Comparison of ENCODE assay signal across 20 cellular contexts in genomic region chr22:43901976-43902643, GRCh38. TPM values are rescaled to one million over a fixed set of nuclear protein-coding genes. Genes with fewer than 3 reads are reported as not detected.
A peak's percentile ranks its signal among the peaks of the same experiment; 100 is the strongest.
DNase-seq lines count a peak whose midpoint lies in the region; ATAC-seq, FAIRE-seq and TF ChIP-seq lines count a peak whose summit lies in the region.
"Had no signal": no experiment of that assay in that cellular context is flagged by ENCODE, and none has a peak within 500 bp of the region (broad histone marks: within the 10 kb centered on the region; RNA-seq: fewer than 3 reads in every experiment).

No MANE protein-coding gene starts in this region.

- H3K36me3 ChIP-seq in astrocyte (ENCODE audit: insufficient read depth, low read length) (no peaks in the 10 kb centered on the region), upper lobe of right lung (no peaks in the 10 kb centered on the region)
- H3K36me3 ChIP-seq in CD8-positive, alpha-beta memory T cell (ENCODE audit: insufficient read depth, low read length), result no peaks in the 10 kb centered on the region
- H3K36me3 ChIP-seq: BLaER1, uterus had no signal

- H2AFZ ChIP-seq in astrocyte (ENCODE audit: low read depth, low read length), result no peak overlapping the region

- H3K4me3 ChIP-seq in AG04449 (ENCODE audit: low read depth, low read length), result no peak overlapping the region
- H3K4me3 ChIP-seq in astrocyte (ENCODE audit: insufficient read depth, low read depth, low read length), result no peak overlapping the region
- no peak overlapping the region for H3K4me3 ChIP-seq in upper lobe of right lung
- H3K4me3 ChIP-seq in CD8-positive, alpha-beta memory T cell (ENCODE audit: low read length), result no peak overlapping the region
- H3K4me3 ChIP-seq: BLaER1, uterus had no signal

- POLR2A ChIA-PET in AG04449 (lab: Yijun Ruan, JAX), result no interaction called here
- POLR2A ChIA-PET in CD8-positive, alpha-beta memory T cell (lab: Charles Lee), result no interaction called here

- H3K4me2 ChIP-seq in astrocyte (ENCODE audit: low read length), result peak overlapping the region; percentile 74
- H3K4me2 ChIP-seq: BLaER1 had no signal

- no peaks in the 10 kb centered on the region for H3K9me3 Mint-ChIP-seq in HFFc6
- H3K9me3 Mint-ChIP-seq in astrocyte (ENCODE audit: unreplicated experiment), result no peaks in the 10 kb centered on the region
- no peaks in the 10 kb centered on the region for H3K9me3 Mint-ChIP-seq in CD8-positive, alpha-beta memory T cell
- H3K9me3 Mint-ChIP-seq in stimulated activated naive B cell treated with anti-CD40 and anti-IgM and Interleukin-4, amounts not matched to agents 10 μg/mL and 1 μg/mL and 100 μg/mL, for 72 hours, result no peaks in the 10 kb centered on the region
- H3K9me3 Mint-ChIP-seq: activated T-helper 2 cell treated with anti-CD3 and anti-CD28 coated beads, Interferon-gamma antibody, Interleukin-2, Interleukin-4, amounts not matched to agents 10 μg/mL and 5 μg/mL and 100 μg/mL, durations not matched to agents 14 hours and 24 hours and 36 hours; T-helper 2 cell treated with Interferon-gamma antibody and Interleukin-4, amounts not matched to agents 5 μg/mL and 100 μg/mL, for 36 hours had no signal

- H3K9me3 ChIP-seq in astrocyte (ENCODE audit: insufficient read depth, low read depth, low read length), result no peaks in the 10 kb centered on the region
- no peaks in the 10 kb centered on the region for H3K9me3 ChIP-seq in upper lobe of right lung
- no peaks in the 10 kb centered on the region for H3K9me3 ChIP-seq in CD8-positive, alpha-beta memory T cell (ENCODE audit: low read length)
- H3K9me3 ChIP-seq: BLaER1, uterus had no signal

- H3K27me3 ChIP-seq in astrocyte (ENCODE audit: insufficient read depth, low read length) (no peaks in the 10 kb centered on the region), upper lobe of right lung (peaks cover 4% of the 10 kb centered on the region)
- no peaks in the 10 kb centered on the region for H3K27me3 ChIP-seq in CD8-positive, alpha-beta memory T cell (ENCODE audit: insufficient read depth, low read length, poor library complexity, severe bottlenecking)
- H3K27me3 ChIP-seq: BLaER1, uterus had no signal

- H3K4me3 Mint-ChIP-seq in HFFc6 (peak overlapping the region; percentile 83), astrocyte (ENCODE audit: unreplicated experiment) (no peak overlapping the region)
- no peak overlapping the region for H3K4me3 Mint-ChIP-seq in CD8-positive, alpha-beta memory T cell
- H3K4me3 Mint-ChIP-seq in stimulated activated naive B cell treated with anti-CD40 and anti-IgM and Interleukin-4, amounts not matched to agents 10 μg/mL and 1 μg/mL and 100 μg/mL, for 72 hours, result no peak overlapping the region
- H3K4me3 Mint-ChIP-seq: T-helper 2 cell treated with Interferon-gamma antibody and Interleukin-4, amounts not matched to agents 5 μg/mL and 100 μg/mL, for 36 hours had no signal

- peaks cover 30% of the 10 kb centered on the region for H3K4me1 ChIP-seq in astrocyte (ENCODE audit: insufficient read depth, low read length)
- H3K4me1 ChIP-seq in upper lobe of right lung, result no peaks in the 10 kb centered on the region
- H3K4me1 ChIP-seq in CD8-positive, alpha-beta memory T cell (ENCODE audit: insufficient read depth, low read length), result no peaks in the 10 kb centered on the region
- H3K4me1 ChIP-seq: BLaER1, uterus had no signal

- H3K36me3 Mint-ChIP-seq in HFFc6 (ENCODE audit: low read depth) (no peaks in the 10 kb centered on the region), astrocyte (ENCODE audit: low read depth, unreplicated experiment) (no peaks in the 10 kb centered on the region)
- no peaks in the 10 kb centered on the region for H3K36me3 Mint-ChIP-seq in CD8-positive, alpha-beta memory T cell
- H3K36me3 Mint-ChIP-seq in stimulated activated naive B cell treated with anti-CD40 and anti-IgM and Interleukin-4, amounts not matched to agents 10 μg/mL and 1 μg/mL and 100 μg/mL, for 72 hours, result no peaks in the 10 kb centered on the region

- ATAC-seq in HG03442 (IDR thresholded peaks at IDR 0.05; ENCODE audit: unreplicated experiment) (no peak), upper lobe of right lung (no peak)
- no peak for ATAC-seq in stimulated activated naive B cell treated with anti-CD40 and anti-IgM and Interleukin-4, amounts not matched to agents 10 μg/mL and 1 μg/mL and 100 μg/mL, for 72 hours (replicated peaks)

- DNase-seq in AG04449 (ENCODE audit: low read depth, low spot score), result peak; percentile 54
- DNase-seq in HFFc6, result peak; percentile 94
- peak; percentile 96 for DNase-seq in astrocyte (ENCODE audit: low read depth)
- peak; percentile 75 for DNase-seq in hepatic stellate cell (ENCODE audit: low spot score)
- no peak for DNase-seq in upper lobe of right lung
- no peak for DNase-seq in CD8-positive, alpha-beta memory T cell
- DNase-seq in stimulated activated naive B cell treated with anti-CD40 and anti-IgM and Interleukin-4, amounts not matched to agents 10 μg/mL and 1 μg/mL and 100 μg/mL, for 72 hours, result no peak
- DNase-seq: caudate nucleus; NCI-H510A; stimulated activated CD4-positive, alpha-beta T cell treated with anti-CD3 and anti-CD28 coated beads, Interleukin-2, amount 100 ng/mL, for 24 hours; uterus had no signal

- H4K20me1 ChIP-seq in astrocyte (ENCODE audit: insufficient read depth, low read length), result no peaks in the 10 kb centered on the region
- H4K20me1 ChIP-seq: BLaER1 had no signal

- peak overlapping the region; percentile 36 for H3K9ac ChIP-seq in astrocyte (ENCODE audit: low read length)
- H3K9ac ChIP-seq: BLaER1 had no signal

- H3K4me1 Mint-ChIP-seq in HFFc6 (ENCODE audit: low read depth), result peaks cover 59% of the 10 kb centered on the region
- H3K4me1 Mint-ChIP-seq in astrocyte (ENCODE audit: low read depth, unreplicated experiment), result peaks cover 8% of the 10 kb centered on the region
- H3K4me1 Mint-ChIP-seq in CD8-positive, alpha-beta memory T cell, result no peaks in the 10 kb centered on the region
- no peaks in the 10 kb centered on the region for H3K4me1 Mint-ChIP-seq in stimulated activated naive B cell treated with anti-CD40 and anti-IgM and Interleukin-4, amounts not matched to agents 10 μg/mL and 1 μg/mL and 100 μg/mL, for 72 hours

- H3K27ac Mint-ChIP-seq in HFFc6, result peak overlapping the region; percentile 98
- H3K27ac Mint-ChIP-seq in astrocyte (ENCODE audit: unreplicated experiment), result no peak overlapping the region
- H3K27ac Mint-ChIP-seq in CD8-positive, alpha-beta memory T cell, result no peak overlapping the region
- H3K27ac Mint-ChIP-seq in stimulated activated naive B cell treated with anti-CD40 and anti-IgM and Interleukin-4, amounts not matched to agents 10 μg/mL and 1 μg/mL and 100 μg/mL, for 72 hours, result no peak overlapping the region
- H3K27ac Mint-ChIP-seq: activated T-helper 2 cell treated with anti-CD3 and anti-CD28 coated beads, Interferon-gamma antibody, Interleukin-2, Interleukin-4, amounts not matched to agents 10 μg/mL and 5 μg/mL and 100 μg/mL, durations not matched to agents 14 hours and 24 hours and 36 hours; progenitor cell of endocrine pancreas; T-helper 2 cell treated with Interferon-gamma antibody and Interleukin-4, amounts not matched to agents 5 μg/mL and 100 μg/mL, for 36 hours had no signal

- intact Hi-C loops in upper lobe of right lung (cut with DNase I), result no loop called here

- FAIRE-seq in astrocyte (lab: Jason Lieb, UNC), result no peak
- FAIRE-seq: GM18507, H1 had no signal

- no peaks in the 10 kb centered on the region for H3K79me2 ChIP-seq in astrocyte (ENCODE audit: insufficient read depth, low read length)

- no peaks in the 10 kb centered on the region for H3K27me3 Mint-ChIP-seq in HFFc6 (ENCODE audit: insufficient read depth)
- peaks cover 42% of the 10 kb centered on the region for H3K27me3 Mint-ChIP-seq in astrocyte (ENCODE audit: low read depth, unreplicated experiment)
- peaks cover 9 to 34% of the 10 kb centered on the region in 2 donors for H3K27me3 Mint-ChIP-seq in CD8-positive, alpha-beta memory T cell
- peaks cover 23 to 35% of the 10 kb centered on the region in 2 donors for H3K27me3 Mint-ChIP-seq in stimulated activated naive B cell treated with anti-CD40 and anti-IgM and Interleukin-4, amounts not matched to agents 10 μg/mL and 1 μg/mL and 100 μg/mL, for 72 hours

- H3K27ac ChIP-seq in astrocyte (ENCODE audit: low read depth, low read length), result peak overlapping the region; percentile 41
- H3K27ac ChIP-seq in upper lobe of right lung, result no peak overlapping the region
- H3K27ac ChIP-seq in CD8-positive, alpha-beta memory T cell (ENCODE audit: low read depth, low read length), result no peak overlapping the region
- H3K27ac ChIP-seq: BLaER1, uterus had no signal

- TF ChIP-seq CTCF in AG04449 (IDR thresholded peaks at IDR 0.05; ENCODE audit: insufficient read depth, low read length, missing control alignments) (no peak), HFFc6 (IDR thresholded peaks at IDR 0.05) (no peak), astrocyte (IDR thresholded peaks at IDR 0.05; ENCODE audit: insufficient read depth, low read depth, low read length) (no peak), upper lobe of right lung (IDR thresholded peaks at IDR 0.05) (no peak)

- CTCF ChIA-PET in AG04449 (lab: Yijun Ruan, JAX), result interaction anchor here (1.2 to 7.6 kb wide), 3 partner anchors 12 to 19 kb away, joined by 4 to 48 read pairs (median 7); no protein-coding TSS in a partner anchor
- CTCF ChIA-PET in CD8-positive, alpha-beta memory T cell (lab: Charles Lee), result no interaction called here

RNA-seq across cellular contexts. Expression of gene PNPLA5, which starts 10.3 kb away (rescaled TPM):
- not detected for total RNA-seq in HFFc6 (2021; fragmentation: NEBNext Ultra II Directional; extraction: Animal tissue kit (Norgen Biotek cat#: 25700))
- total RNA-seq in astrocyte, result not detected in 2 replicates
- not detected for total RNA-seq in upper lobe of right lung
- not detected for total RNA-seq in CD8-positive, alpha-beta memory T cell
- polyA plus RNA-seq in CD8-positive, alpha-beta memory T cell, result not detected
- total RNA-seq: activated T-helper 2 cell treated with anti-CD3 and anti-CD28 coated beads, Interferon-gamma antibody, Interleukin-2, Interleukin-4, amounts not matched to agents 10 μg/mL and 5 μg/mL and 100 μg/mL, durations not matched to agents 14 hours and 24 hours and 36 hours; epithelial cell of proximal tubule; mononuclear cell; progenitor cell of endocrine pancreas; uterus had no signal

RNA-seq across cellular contexts. Expression of gene PNPLA3, which starts 21.5 kb away (rescaled TPM):
- total RNA-seq in HFFc6 (2021; fragmentation: NEBNext Ultra II Directional; extraction: Animal tissue kit (Norgen Biotek cat#: 25700)), result 1 to 10 TPM; 3.0 to 6.5 (median 3.4) TPM
- total RNA-seq in astrocyte (8.3 and 10.8 TPM in 2 replicates), upper lobe of right lung (3.7 TPM)
- under 1 TPM in 1 of 2 experiments, not detected in 1; 0.16 TPM for total RNA-seq in CD8-positive, alpha-beta memory T cell
- not detected for polyA plus RNA-seq in CD8-positive, alpha-beta memory T cell
- total RNA-seq: mononuclear cell had no signal

RNA-seq across cellular contexts. Expression of gene SULT4A1, which starts 39.8 kb away (rescaled TPM):
- not detected for total RNA-seq in HFFc6 (2021; fragmentation: NEBNext Ultra II Directional; extraction: Animal tissue kit (Norgen Biotek cat#: 25700))
- 5.9 and 6.1 TPM in 2 replicates for total RNA-seq in astrocyte
- total RNA-seq in upper lobe of right lung, result not detected
- total RNA-seq in CD8-positive, alpha-beta memory T cell, result not detected
- not detected for polyA plus RNA-seq in CD8-positive, alpha-beta memory T cell
- total RNA-seq: activated T-helper 2 cell treated with anti-CD3 and anti-CD28 coated beads, Interferon-gamma antibody, Interleukin-2, Interleukin-4, amounts not matched to agents 10 μg/mL and 5 μg/mL and 100 μg/mL, durations not matched to agents 14 hours and 24 hours and 36 hours; mononuclear cell had no signal

RNA-seq across cellular contexts. Expression of gene SAMM50, which starts 53.1 kb away (rescaled TPM):
- 10 to 100 TPM; 51.6 to 57.2 (median 53.3) TPM for total RNA-seq in HFFc6 (2021; fragmentation: NEBNext Ultra II Directional; extraction: Animal tissue kit (Norgen Biotek cat#: 25700))
- total RNA-seq in astrocyte (63.4 and 65.2 TPM in 2 replicates), upper lobe of right lung (25.7 TPM)
- 10 to 100 TPM; 58.8 to 61.3 TPM for total RNA-seq in CD8-positive, alpha-beta memory T cell
- 67.2 TPM for polyA plus RNA-seq in CD8-positive, alpha-beta memory T cell

Comparison
In these comparisons a context has a peak if more than half of its experiments do, and no peak if none do; other contexts are left out.
1. DNase-seq: peak in AG04449 (single experiment), HFFc6 (single experiment), astrocyte (single experiment) and hepatic stellate cell (single experiment); none in upper lobe of right lung (single experiment), CD8-positive, alpha-beta memory T cell (0 of 5) and stimulated activated naive B cell treated with anti-CD40 and anti-IgM and Interleukin-4, amounts not matched to agents 10 μg/mL and 1 μg/mL and 100 μg/mL, for 72 hours (single experiment).